ENCODE assay signal across 25 cellular contexts in the genomic region with DNA sequence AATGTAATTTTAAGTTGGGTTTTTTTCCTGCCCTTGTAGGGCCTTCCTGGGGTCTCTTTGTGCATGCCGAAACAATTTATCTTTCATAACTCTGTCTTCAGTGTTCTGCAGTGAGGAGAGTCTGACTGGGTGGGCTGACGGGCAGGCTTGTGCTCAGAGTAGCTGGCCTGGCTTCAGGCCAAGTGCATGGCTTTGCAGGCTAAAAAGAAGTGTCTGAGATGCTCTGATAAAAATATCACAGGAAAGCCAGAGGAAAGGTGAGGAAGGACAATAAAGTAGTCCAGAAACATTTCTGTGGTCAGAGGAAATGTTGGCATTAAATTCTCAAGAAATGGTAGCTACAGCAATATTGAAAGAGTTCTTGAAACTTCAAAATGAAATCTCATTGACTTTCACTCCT. TPM values are rescaled to one million over a fixed set of nuclear protein-coding genes. Genes with fewer than 3 reads are reported as not detected.
A peak's percentile ranks its signal among the peaks of the same experiment; 100 is the strongest.
DNase-seq lines count a peak whose midpoint lies in the region; ATAC-seq and TF ChIP-seq lines count a peak whose summit lies in the region.
"Had no signal": no experiment of that assay in that cellular context is flagged by ENCODE, and none has a peak within 500 bp of the region (broad histone marks: within the 10 kb centered on the region; RNA-seq: fewer than 3 reads in every experiment).

No MANE protein-coding gene starts in this region.

- CTCF ChIA-PET in OCI-LY7 (lab: Charles Lee; ENCODE audit: unreplicated experiment) = no interaction called here

- ATAC-seq in Right ventricle myocardium superior (ENCODE audit: poor library complexity) (no peak), HG02610 (IDR thresholded peaks at IDR 0.05; ENCODE audit: unreplicated experiment) (no peak)
- ATAC-seq: natural killer cell treated with Interleukin-12 subunit alpha and Interleukin-12 subunit beta and Interleukin-15 and Interleukin-18, amount 100 ng/mL, for 72 hours; Panc1; stimulated activated effector memory CD8-positive, alpha-beta T cell treated with anti-CD3 and anti-CD28 coated beads, Interleukin-12 subunit alpha, Interleukin-12 subunit beta, amount 100 ng/mL, for 72 hours had no signal

- BruUV-seq in OCI-LY7 (replicated peaks; lab: Mats Ljungman, UMichigan) = no TSS peak

- H3K9me3 ChIP-seq in right atrium auricular region = no peaks in the 10 kb centered on the region
- no peaks in the 10 kb centered on the region for H3K9me3 ChIP-seq in OCI-LY7 (ENCODE audit: low read length)
- H3K9me3 ChIP-seq: BLaER1 treated with 17β-estradiol and CSF1 and Interleukin-3, amounts not matched to agents 10 nM and 100 nM; colonic mucosa; suprapubic skin; uterus had no signal

- no peak overlapping the region for H3K4me2 ChIP-seq in OCI-LY7 (ENCODE audit: low read length)
- H3K4me2 ChIP-seq: BLaER1 treated with 17β-estradiol and CSF1 and Interleukin-3, amounts not matched to agents 10 nM and 100 nM had no signal

- H3K79me2 ChIP-seq in OCI-LY7 (ENCODE audit: insufficient read depth, low read depth, low read length) = no peaks in the 10 kb centered on the region

- DNase-seq in Right ventricle myocardium superior (peak; percentile 47), right atrium auricular region (ENCODE audit: low spot score) (no peak), astrocyte of the hippocampus (ENCODE audit: low read depth, low spot score) (peak; percentile 66), left kidney (ENCODE audit: low read depth, low spot score) (peak; percentile 19), D341Med (ENCODE audit: low spot score) (no peak), OCI-LY7 (ENCODE audit: low spot score) (no peak), NCI-H526 (lab: John Stamatoyannopoulos, UW) (no peak)
- DNase-seq: ACHN; activated CD4-positive, alpha-beta memory T cell treated with anti-CD3 and anti-CD28 coated beads for 36 hours; activated CD4-positive, CD25-positive, alpha-beta regulatory T cell; activated naive CD8-positive, alpha-beta T cell treated with anti-CD3 and anti-CD28 coated beads for 36 hours; Calu3; colonic mucosa; EL; kidney glomerular epithelial cell; NCI-H187; NCI-H226; stimulated activated CD4-positive, alpha-beta T cell treated with anti-CD3 and anti-CD28 coated beads, Interleukin-1b, Interleukin-23, amount 100 ng/mL, for 48 hours; uterus had no signal

- no peaks in the 10 kb centered on the region for H4K20me1 ChIP-seq in OCI-LY7 (ENCODE audit: insufficient read depth, low read length)

- intact Hi-C loops in Right ventricle myocardium superior (cut with DNase I) (no loop called here), OCI-LY7 (cut with micrococcal nuclease; ENCODE audit: unreplicated experiment) (no loop called here)

- TF ChIP-seq CTCF in right atrium auricular region (IDR thresholded peaks at IDR 0.05) (no peak), OCI-LY7 (conservative IDR thresholded peaks at IDR 0.05; ENCODE audit: low read length) (no peak)

- no peaks in the 10 kb centered on the region for H3K27me3 ChIP-seq in right atrium auricular region
- H3K27me3 ChIP-seq: BLaER1 treated with 17β-estradiol and CSF1 and Interleukin-3, amounts not matched to agents 10 nM and 100 nM; colonic mucosa; suprapubic skin; uterus had no signal

- H3K4me3 ChIP-seq in right atrium auricular region (no peak overlapping the region), OCI-LY7 (ENCODE audit: low read depth, low read length, poor library complexity, severe bottlenecking) (no peak overlapping the region)
- H3K4me3 ChIP-seq: BLaER1 treated with 17β-estradiol and CSF1 and Interleukin-3, amounts not matched to agents 10 nM and 100 nM; colonic mucosa; suprapubic skin; uterus had no signal

- H3K36me3 ChIP-seq in right atrium auricular region (no peaks in the 10 kb centered on the region), OCI-LY7 (ENCODE audit: insufficient read depth, low read length) (no peaks in the 10 kb centered on the region)
- H3K36me3 ChIP-seq: colonic mucosa, suprapubic skin, uterus had no signal

- no peak overlapping the region for H2AFZ ChIP-seq in OCI-LY7 (ENCODE audit: low read length)

- no peak overlapping the region for H3K27ac ChIP-seq in right atrium auricular region
- H3K27ac ChIP-seq in OCI-LY7 (ENCODE audit: low read depth, low read length, poor library complexity, severe bottlenecking) = no peak overlapping the region
- H3K27ac ChIP-seq: BLaER1 treated with 17β-estradiol and CSF1 and Interleukin-3, amounts not matched to agents 10 nM and 100 nM; colonic mucosa; suprapubic skin; uterus had no signal

- peaks cover 0 to 40% of the 10 kb centered on the region in 2 donors for H3K4me1 ChIP-seq in right atrium auricular region
- H3K4me1 ChIP-seq in OCI-LY7 (ENCODE audit: insufficient read depth, low read length, poor library complexity, severe bottlenecking) = no peaks in the 10 kb centered on the region
- H3K4me1 ChIP-seq: colonic mucosa, uterus had no signal

- POLR2A ChIA-PET in OCI-LY7 (lab: Charles Lee) = interaction anchor here (1.0 kb wide), 1 partner anchor 11 kb away, joined by 3 read pairs; no protein-coding TSS in a partner anchor

- no peaks in the 10 kb centered on the region for H3K9me2 ChIP-seq in OCI-LY7 (ENCODE audit: insufficient read depth, low read length)

RNA-seq across cellular contexts. Expression of a gene that starts 25.5 kb away (rescaled TPM):
- total RNA-seq in Right ventricle myocardium superior (34.1 TPM), right atrium auricular region (10 to 100 TPM; 25.9 to 27.2 TPM), OCI-LY7 (2022) (0.25 and 1.1 TPM in 2 replicates)
- 3.0 and 4.0 TPM in 2 replicates for total RNA-seq in OCI-LY7 (2014; rRNA removed; shearing (Covaris generic))
- total RNA-seq: activated CD4-positive, alpha-beta memory T cell treated with anti-CD3 and anti-CD28 coated beads for 36 hours; natural killer cell treated with Interleukin-12 subunit alpha and Interleukin-12 subunit beta and Interleukin-15 and Interleukin-18, amount 100 ng/mL, for 72 hours had no signal

Comparison
In these comparisons a context has a peak if more than half of its experiments do, and no peak if none do; other contexts are left out.
1. DNase-seq: peak in Right ventricle myocardium superior (single experiment), astrocyte of the hippocampus (single experiment) and left kidney (single experiment); none in right atrium auricular region (single experiment), D341Med (single experiment), OCI-LY7 (single experiment) and NCI-H526 (0 of 2).